Comparison of ENCODE assay signal across 9 cellular contexts in genomic region chr20:1467082-1467354, GRCh38. TPM values are rescaled to one million over a fixed set of nuclear protein-coding genes. Genes with fewer than 3 reads are reported as not detected.
DNase-seq lines count a peak whose midpoint lies in the region; ATAC-seq and TF ChIP-seq lines count a peak whose summit lies in the region.
"Had no signal": no experiment of that assay in that cellular context is flagged by ENCODE, and none has a peak within 500 bp of the region (broad histone marks: within the 10 kb centered on the region; RNA-seq: fewer than 3 reads in every experiment).

No MANE protein-coding gene starts in this region.

- 6 to 7% methylated on average over 4 to 6 of the region's 7 CpGs for WGBS in esophagus squamous epithelium, 2 donors

- H3K9me3 ChIP-seq in Peyer's patch = no peaks in the 10 kb centered on the region
- H3K9me3 ChIP-seq in esophagus squamous epithelium = no peaks in the 10 kb centered on the region
- no peaks in the 10 kb centered on the region for H3K9me3 ChIP-seq in gastrocnemius medialis

- H3K27me3 ChIP-seq in Peyer's patch (no peaks in the 10 kb centered on the region), esophagus squamous epithelium (no peaks in the 10 kb centered on the region), gastrocnemius medialis (no peaks in the 10 kb centered on the region)

- ATAC-seq in GM18502 (IDR thresholded peaks at IDR 0.05; ENCODE audit: poor library complexity, unreplicated experiment) = peak; percentile 9
- peak in 1 of 2 donors; percentile 3 for ATAC-seq in gastrocnemius medialis
- ATAC-seq in HG02870 (IDR thresholded peaks at IDR 0.05; ENCODE audit: unreplicated experiment) = no peak

- H3K27ac ChIP-seq in Peyer's patch (peak overlapping the region; percentile 69 to 91 (median 87)), esophagus squamous epithelium (peak overlapping the region; percentile 95 to 97 (median 96)), gastrocnemius medialis (peak overlapping the region; percentile 14 to 95 (median 69))

- H3K4me1 ChIP-seq in Peyer's patch (peaks cover 4 to 57% (median 15%) of the 10 kb centered on the region in 4 donors), esophagus squamous epithelium (peaks cover 20 to 83% (median 48%) of the 10 kb centered on the region in 3 donors), gastrocnemius medialis (peaks cover 22 to 39% of the 10 kb centered on the region in 2 donors)

- no peak for DNase-seq in Peyer's patch
- no peak for DNase-seq in esophagus squamous epithelium (lab: John Stamatoyannopoulos, UW)
- no peak for DNase-seq in gastrocnemius medialis
- no peak for DNase-seq in stimulated activated CD4-positive, alpha-beta T cell treated with anti-CD3 and anti-CD28 coated beads, Interleukin-2, amount 100 ng/mL, for 48 hours
- no peak for DNase-seq in glomerular visceral epithelial cell (ENCODE audit: extremely low spot score)
- no peak for DNase-seq in NCI-H2171 treated with DMSO at 0.1 percent for 48 hours (lab: John Stamatoyannopoulos, UW)

- in situ Hi-C loops in gastrocnemius medialis (cut with MboI; ENCODE audit: low sequenced_read_pairs in 4 of 4) = loop anchor here (25.0 kb wide), 2 partner anchors 330 to 355 kb away; partner anchors contain the start of gene PSMF1 (in 1 of the 4)

- peak overlapping the region; percentile 80 to 96 (median 88) for H3K4me3 ChIP-seq in Peyer's patch
- H3K4me3 ChIP-seq in esophagus squamous epithelium = peak overlapping the region in 3 of 4 donors; percentile 84 to 100 (median 99)
- peak overlapping the region in 3 of 4 donors; percentile 18 to 98 (median 84) for H3K4me3 ChIP-seq in gastrocnemius medialis

- intact Hi-C loops in esophagus squamous epithelium (cut with DNase I) = no loop called here
- intact Hi-C loops in gastrocnemius medialis (cut with DNase I; ENCODE audit: low total_unique reads) = loop anchor here (2.0 to 10.0 kb wide), 4 partner anchors 142 to 1004 kb away; partner anchors contain the start of genes FAM110A, SNRPB and STK35

- no peak for TF ChIP-seq POLR2A in Peyer's patch (IDR thresholded peaks at IDR 0.05)
- no peak for TF ChIP-seq POLR2A in esophagus squamous epithelium (IDR thresholded peaks at IDR 0.05)
- TF ChIP-seq POLR2A in gastrocnemius medialis (IDR thresholded peaks at IDR 0.05) = no peak

- TF ChIP-seq CTCF in Peyer's patch (IDR thresholded peaks at IDR 0.05) (no peak), esophagus squamous epithelium (IDR thresholded peaks at IDR 0.05) (no peak), gastrocnemius medialis (IDR thresholded peaks at IDR 0.05 in 4 of 5, conservative IDR thresholded peaks at IDR 0.05 in 1 of 5) (no peak)

- H3K36me3 ChIP-seq in Peyer's patch (peaks cover 0 to 19% (median 0%) of the 10 kb centered on the region in 3 donors), esophagus squamous epithelium (peaks cover 0 to 33% (median 0%) of the 10 kb centered on the region in 3 donors), gastrocnemius medialis (peaks cover 0 to 14% of the 10 kb centered on the region in 2 donors)

RNA-seq across cellular contexts. Expression of gene NSFL1C, which starts 0.4 kb away (rescaled TPM):
- 10 to 100 TPM; 49.9 to 82.5 (median 59.8) TPM for total RNA-seq in Peyer's patch
- total RNA-seq in esophagus squamous epithelium = 10 to 100 TPM; 41.5 to 65.6 (median 59.3) TPM
- 10 to 100 TPM; 68.0 to 91.4 (median 80.6) TPM for total RNA-seq in gastrocnemius medialis

RNA-seq across cellular contexts. Expression of gene SIRPB2, which starts 24.2 kb away (rescaled TPM):
- total RNA-seq in Peyer's patch = 1 to 10 TPM in 2 of 4 donors, not detected in 2; 6.7 to 6.8 TPM
- total RNA-seq in esophagus squamous epithelium = 1 to 10 TPM; 1.2 to 5.9 (median 1.9) TPM
- 1 to 10 TPM in 2 of 4 donors, under 1 TPM in 2; 0.94 to 6.2 (median 1.5) TPM for total RNA-seq in gastrocnemius medialis
- total RNA-seq: SK-MEL-5 had no signal
